In the genomic region with DNA sequence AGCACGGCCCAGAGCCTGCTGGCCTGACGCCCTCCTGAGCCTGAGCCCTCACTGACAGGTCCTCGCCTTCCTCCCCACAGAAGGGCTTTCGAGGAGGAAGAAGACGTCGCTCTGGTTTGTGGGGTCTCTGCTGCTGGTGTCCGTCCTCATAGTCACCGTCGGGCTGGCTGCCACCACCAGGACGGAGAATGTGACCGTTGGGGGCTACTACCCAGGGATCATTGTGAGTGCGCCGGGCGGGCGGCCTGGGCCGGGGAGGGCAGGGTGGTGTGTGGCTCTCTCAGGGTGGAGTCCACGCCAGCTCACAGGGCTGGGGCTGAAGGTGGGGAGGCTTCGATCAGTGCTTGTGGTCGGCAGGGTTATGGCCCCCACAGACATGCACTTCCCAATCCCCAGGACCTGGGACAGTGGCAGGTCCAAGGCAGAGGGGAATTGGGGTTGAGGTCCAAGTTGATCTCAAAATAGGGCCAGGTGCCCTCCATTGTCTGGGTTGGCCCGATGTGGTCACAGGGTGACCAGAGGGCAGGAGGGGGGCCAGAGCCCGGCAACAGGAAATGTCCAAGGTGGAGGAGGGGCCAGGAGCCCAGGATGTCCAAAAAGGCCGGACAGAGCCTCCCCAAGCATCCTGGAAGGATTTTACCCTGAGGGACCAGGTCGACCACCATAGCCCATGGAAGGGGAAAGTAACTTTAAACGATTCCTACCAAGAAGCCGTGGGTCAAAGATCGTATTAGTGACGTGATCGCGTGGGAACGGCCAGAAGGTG, we compare ENCODE assay signal across 18 cellular contexts.
"Had no signal": no experiment of that assay in that cellular context is flagged by ENCODE, and none has a peak within 500 bp of the region (broad histone marks: within the 10 kb centered on the region; RNA-seq: fewer than 3 reads in every experiment).

No MANE protein-coding gene starts in this region.

- H3K27me3 ChIP-seq: colonic mucosa, uterus had no signal

- H3K4me1 Mint-ChIP-seq: memory B cell, natural killer cell had no signal

- DNase-seq: activated CD4-positive, alpha-beta T cell treated with anti-CD3 and anti-CD28 coated beads for 1 hour; activated naive CD4-positive, alpha-beta T cell treated with anti-CD3 and anti-CD28 coated beads for 36 hours; central memory CD4-positive, alpha-beta T cell; colonic mucosa; gastrocnemius medialis; left ventricle myocardium inferior; natural killer cell; stimulated activated naive CD4-positive, alpha-beta T cell treated with Interleukin-2 at 50 U/mL for 16 hours; substantia nigra; SW 1271; T-helper 2 cell; uterus had no signal

- H3K9ac ChIP-seq: parathyroid adenoma had no signal

- H3K9me3 Mint-ChIP-seq: activated naive CD4-positive, alpha-beta T cell treated with anti-CD3 and anti-CD28 coated beads for 36 hours; brain; memory B cell; natural killer cell had no signal

- H3K4me3 Mint-ChIP-seq: activated naive CD4-positive, alpha-beta T cell treated with anti-CD3 and anti-CD28 coated beads for 36 hours; brain; memory B cell; natural killer cell had no signal

- H3K27ac Mint-ChIP-seq: activated naive CD4-positive, alpha-beta T cell treated with anti-CD3 and anti-CD28 coated beads for 36 hours; brain; memory B cell; natural killer cell had no signal

- H3K36me3 Mint-ChIP-seq: brain, memory B cell, natural killer cell had no signal

- ATAC-seq: gastrocnemius medialis, natural killer cell had no signal

- H3K9me3 ChIP-seq: colonic mucosa, gastrocnemius medialis, left ventricle myocardium inferior, neutrophil, tibial artery, uterus had no signal

- H3K36me3 ChIP-seq: colonic mucosa, gastrocnemius medialis, left ventricle myocardium inferior, neutrophil, tibial artery, uterus had no signal

- H2AFZ ChIP-seq: parathyroid adenoma had no signal

- H3K27ac ChIP-seq: colonic mucosa, gastrocnemius medialis, left ventricle myocardium inferior, neutrophil, parathyroid adenoma, tibial artery, uterus, VCaP had no signal

- H3K4me3 ChIP-seq: colonic mucosa, gastrocnemius medialis, left ventricle myocardium inferior, tibial artery, uterus had no signal

- H3K4me1 ChIP-seq: colonic mucosa, gastrocnemius medialis, left ventricle myocardium inferior, parathyroid adenoma, tibial artery, uterus had no signal
